In genomic region chr2:213057977-213058376, GRCh38 we compare ENCODE assay signal across 18 cellular contexts.
DNase-seq lines count a peak whose midpoint lies in the region; ATAC-seq, FAIRE-seq and TF ChIP-seq lines count a peak whose summit lies in the region.
"Had no signal": no experiment of that assay in that cellular context is flagged by ENCODE, and none has a peak within 500 bp of the region (broad histone marks: within the 10 kb centered on the region; RNA-seq: fewer than 3 reads in every experiment).

No MANE protein-coding gene starts in this region.

- H3K4me3 ChIP-seq in bronchial epithelial cell (ENCODE audit: low read depth, low read length) = no peak overlapping the region
- H3K4me3 ChIP-seq: K562, PC-9 had no signal

- no peak for DNase-seq in activated T-cell treated with anti-CD3 and anti-CD28 coated beads, Interleukin-2, amount 50 U/mL, for 4 hours
- DNase-seq in activated T-cell treated with anti-CD3 and anti-CD28 coated beads, Interleukin-2, amount 50 U/mL, for 1 hour = no peak
- DNase-seq in OCI-M1 (lab: John Stamatoyannopoulos, UW) = peak; percentile 16
- peak; percentile 41 for DNase-seq in bronchial epithelial cell (ENCODE audit: low read depth)
- no peak for DNase-seq in stimulated activated effector memory CD8-positive, alpha-beta T cell treated with anti-CD3 and anti-CD28 coated beads, Interleukin-12 subunit alpha, Interleukin-12 subunit beta, amount 100 ng/mL, for 72 hours (ENCODE audit: low spot score in 2 of 2)
- DNase-seq in activated CD4-positive, alpha-beta T cell treated with anti-CD3 and anti-CD28 coated beads, Interleukin-2, amount 10 ng/mL, durations not matched to agents 7 days and 5 days = no peak
- DNase-seq: GF-D8, HFFc6, NCI-H1048, NCI-H146, NCI-H2107, NCI-H345, NCI-H69, PC-9 had no signal

- no peaks in the 10 kb centered on the region for H3K9me3 Mint-ChIP-seq in activated T-cell treated with anti-CD3 and anti-CD28 coated beads, Interleukin-2, amount 50 U/mL, for 4 hours
- H3K9me3 Mint-ChIP-seq in stimulated activated effector memory CD8-positive, alpha-beta T cell treated with anti-CD3 and anti-CD28 coated beads, Interleukin-12 subunit alpha, Interleukin-12 subunit beta, amount 100 ng/mL, for 72 hours = no peaks in the 10 kb centered on the region
- no peaks in the 10 kb centered on the region for H3K9me3 Mint-ChIP-seq in activated CD4-positive, alpha-beta T cell treated with anti-CD3 and anti-CD28 coated beads, Interleukin-2, amount 10 ng/mL, durations not matched to agents 7 days and 5 days
- H3K9me3 Mint-ChIP-seq: HFFc6 had no signal

- CTCF ChIA-PET in activated CD4-positive, alpha-beta T cell treated with anti-CD3 and anti-CD28 coated beads, Interleukin-2, amount 10 ng/mL, durations not matched to agents 7 days and 5 days (lab: Charles Lee) = no interaction called here

- POLR2A ChIA-PET in activated CD4-positive, alpha-beta T cell treated with anti-CD3 and anti-CD28 coated beads, Interleukin-2, amount 10 ng/mL, durations not matched to agents 7 days and 5 days (lab: Charles Lee) = no interaction called here

- H3K4me1 Mint-ChIP-seq in activated T-cell treated with anti-CD3 and anti-CD28 coated beads, Interleukin-2, amount 50 U/mL, for 4 hours (ENCODE audit: low read depth) = peaks cover 5% of the 10 kb centered on the region
- peaks cover 10% of the 10 kb centered on the region for H3K4me1 Mint-ChIP-seq in stimulated activated effector memory CD8-positive, alpha-beta T cell treated with anti-CD3 and anti-CD28 coated beads, Interleukin-12 subunit alpha, Interleukin-12 subunit beta, amount 100 ng/mL, for 72 hours
- H3K4me1 Mint-ChIP-seq in activated CD4-positive, alpha-beta T cell treated with anti-CD3 and anti-CD28 coated beads, Interleukin-2, amount 10 ng/mL, durations not matched to agents 7 days and 5 days = peaks cover 6% of the 10 kb centered on the region

- peak; percentile 18 to 38 for ATAC-seq in activated T-cell treated with anti-CD3 and anti-CD28 coated beads, Interleukin-2, amount 50 U/mL, for 4 hours
- ATAC-seq in stimulated activated effector memory CD8-positive, alpha-beta T cell treated with anti-CD3 and anti-CD28 coated beads, Interleukin-12 subunit alpha, Interleukin-12 subunit beta, amount 100 ng/mL, for 72 hours = peak; percentile 58
- ATAC-seq in HG03378 (IDR thresholded peaks at IDR 0.05; ENCODE audit: unreplicated experiment) = no peak
- no peak for ATAC-seq in GM21515 (IDR thresholded peaks at IDR 0.05; ENCODE audit: unreplicated experiment)
- ATAC-seq: K562 had no signal

- no peaks in the 10 kb centered on the region for H3K27me3 ChIP-seq in bronchial epithelial cell (ENCODE audit: control insufficient read depth, insufficient read depth, low read length)

- no peaks in the 10 kb centered on the region for H3K27me3 Mint-ChIP-seq in activated T-cell treated with anti-CD3 and anti-CD28 coated beads, Interleukin-2, amount 50 U/mL, for 4 hours (ENCODE audit: low read depth)
- H3K27me3 Mint-ChIP-seq in activated CD4-positive, alpha-beta T cell treated with anti-CD3 and anti-CD28 coated beads, Interleukin-2, amount 10 ng/mL, durations not matched to agents 7 days and 5 days = no peaks in the 10 kb centered on the region

- no peaks in the 10 kb centered on the region for H3K36me3 Mint-ChIP-seq in activated T-cell treated with anti-CD3 and anti-CD28 coated beads, Interleukin-2, amount 50 U/mL, for 4 hours (ENCODE audit: insufficient read depth)
- peaks cover 41% of the 10 kb centered on the region for H3K36me3 Mint-ChIP-seq in stimulated activated effector memory CD8-positive, alpha-beta T cell treated with anti-CD3 and anti-CD28 coated beads, Interleukin-12 subunit alpha, Interleukin-12 subunit beta, amount 100 ng/mL, for 72 hours
- H3K36me3 Mint-ChIP-seq in activated CD4-positive, alpha-beta T cell treated with anti-CD3 and anti-CD28 coated beads, Interleukin-2, amount 10 ng/mL, durations not matched to agents 7 days and 5 days (ENCODE audit: low read depth) = no peaks in the 10 kb centered on the region

- no peak for TF ChIP-seq CTCF in bronchial epithelial cell (IDR thresholded peaks at IDR 0.05; ENCODE audit: insufficient read depth, low read length, severe bottlenecking)

- H3K27ac Mint-ChIP-seq in stimulated activated effector memory CD8-positive, alpha-beta T cell treated with anti-CD3 and anti-CD28 coated beads, Interleukin-12 subunit alpha, Interleukin-12 subunit beta, amount 100 ng/mL, for 72 hours = peak overlapping the region; percentile 81
- no peak overlapping the region for H3K27ac Mint-ChIP-seq in activated CD4-positive, alpha-beta T cell treated with anti-CD3 and anti-CD28 coated beads, Interleukin-2, amount 10 ng/mL, durations not matched to agents 7 days and 5 days
- H3K27ac Mint-ChIP-seq: HFFc6 had no signal

- no peaks in the 10 kb centered on the region for H3K36me3 ChIP-seq in bronchial epithelial cell (ENCODE audit: control insufficient read depth, insufficient read depth, low read length)

- FAIRE-seq in bronchial epithelial cell (lab: Jason Lieb, UNC) = no peak
- FAIRE-seq: A204.1, K562 had no signal

- no peak overlapping the region for H3K4me3 Mint-ChIP-seq in activated T-cell treated with anti-CD3 and anti-CD28 coated beads, Interleukin-2, amount 50 U/mL, for 4 hours
- H3K4me3 Mint-ChIP-seq in stimulated activated effector memory CD8-positive, alpha-beta T cell treated with anti-CD3 and anti-CD28 coated beads, Interleukin-12 subunit alpha, Interleukin-12 subunit beta, amount 100 ng/mL, for 72 hours = peak overlapping the region; percentile 11
- H3K4me3 Mint-ChIP-seq in activated CD4-positive, alpha-beta T cell treated with anti-CD3 and anti-CD28 coated beads, Interleukin-2, amount 10 ng/mL, durations not matched to agents 7 days and 5 days = no peak overlapping the region
- H3K4me3 Mint-ChIP-seq: HFFc6 had no signal

Comparison
In these comparisons a context has a peak if more than half of its experiments do, and no peak if none do; other contexts are left out.
1. ATAC-seq: peak in activated T-cell treated with anti-CD3 and anti-CD28 coated beads, Interleukin-2, amount 50 U/mL, for 4 hours (2 of 2) and stimulated activated effector memory CD8-positive, alpha-beta T cell treated with anti-CD3 and anti-CD28 coated beads, Interleukin-12 subunit alpha, Interleukin-12 subunit beta, amount 100 ng/mL, for 72 hours (single experiment); none in HG03378 (single experiment) and GM21515 (single experiment).
2. DNase-seq: peak in OCI-M1 (single experiment) and bronchial epithelial cell (single experiment); none in activated T-cell treated with anti-CD3 and anti-CD28 coated beads, Interleukin-2, amount 50 U/mL, for 4 hours (single experiment), activated T-cell treated with anti-CD3 and anti-CD28 coated beads, Interleukin-2, amount 50 U/mL, for 1 hour (single experiment), stimulated activated effector memory CD8-positive, alpha-beta T cell treated with anti-CD3 and anti-CD28 coated beads, Interleukin-12 subunit alpha, Interleukin-12 subunit beta, amount 100 ng/mL, for 72 hours (0 of 2) and activated CD4-positive, alpha-beta T cell treated with anti-CD3 and anti-CD28 coated beads, Interleukin-2, amount 10 ng/mL, durations not matched to agents 7 days and 5 days (single experiment).